Comparison of ENCODE assay signal across 9 cellular contexts in the genomic region with DNA sequence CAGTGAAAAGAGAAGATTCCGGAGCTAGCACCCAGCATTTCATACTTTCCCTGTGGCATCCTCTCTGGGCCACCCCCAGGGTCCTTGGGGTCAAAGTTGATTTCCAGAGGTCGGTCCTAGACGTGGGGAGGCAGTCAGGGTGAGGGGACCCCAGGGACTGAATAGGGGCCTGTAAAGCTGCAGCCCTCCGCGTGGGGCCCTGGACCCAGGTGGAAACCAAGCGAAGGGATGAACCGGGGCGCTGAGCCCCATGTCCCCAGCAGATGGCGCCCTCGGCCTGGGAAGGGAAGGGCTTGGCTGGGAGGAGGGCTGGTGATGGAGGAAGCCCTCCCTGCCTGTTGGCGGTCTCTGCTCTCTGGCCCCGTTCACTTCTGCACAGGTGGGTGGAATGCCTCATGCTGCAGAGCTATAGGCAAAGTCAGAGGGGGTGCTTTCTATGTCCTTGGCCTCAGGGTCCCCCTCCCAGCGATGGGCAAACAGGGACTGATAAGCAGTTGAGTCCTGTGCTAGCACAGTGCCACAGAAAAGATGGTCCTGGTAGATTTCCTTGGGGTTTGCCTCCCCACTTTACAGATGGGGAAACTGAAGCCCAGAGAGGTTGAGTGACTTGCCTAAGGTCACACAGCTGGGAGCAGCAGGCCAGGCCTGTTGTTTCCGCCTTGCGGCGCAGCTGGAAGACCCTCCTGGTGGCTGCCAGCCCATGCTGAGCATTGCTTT.
DNase-seq lines count a peak whose midpoint lies in the region; ATAC-seq and TF ChIP-seq lines count a peak whose summit lies in the region.
"Had no signal": no experiment of that assay in that cellular context is flagged by ENCODE, and none has a peak within 500 bp of the region (broad histone marks: within the 10 kb centered on the region; RNA-seq: fewer than 3 reads in every experiment).

No MANE protein-coding gene starts in this region.

- peaks cover 5% of the 10 kb centered on the region for H3K27me3 Mint-ChIP-seq in brain

- ATAC-seq in GM18867 (IDR thresholded peaks at IDR 0.05; ENCODE audit: unreplicated experiment) = no peak
- no peak for ATAC-seq in GM21423 (IDR thresholded peaks at IDR 0.05; ENCODE audit: unreplicated experiment)

- TF ChIP-seq CTCF in GM10266 (IDR thresholded peaks at IDR 0.05; ENCODE audit: control insufficient read depth, insufficient read depth, low read depth, missing control alignments) (peak; percentile 89), VCaP (conservative IDR thresholded peaks at IDR 0.05) (peak; percentile 75), brain (conservative IDR thresholded peaks at IDR 0.05) (peak; percentile 89 to 98)

- H3K4me3 Mint-ChIP-seq in brain = no peak overlapping the region

- H3K4me1 Mint-ChIP-seq in brain = peaks cover 61% of the 10 kb centered on the region

- no peak overlapping the region for H3K27ac ChIP-seq in VCaP
- H3K27ac ChIP-seq: epithelial cell of prostate had no signal

- peak; percentile 90 for DNase-seq in GM10266 (ENCODE audit: extremely low spot score)
- DNase-seq in NCI-H1092 (lab: John Stamatoyannopoulos, UW) = peak; percentile 62
- DNase-seq in iPS-NIHi7 (ENCODE audit: extremely low spot score) = peak; percentile 96
- peak; percentile 78 for DNase-seq in stimulated activated CD4-positive, alpha-beta T cell treated with anti-CD3 and anti-CD28 coated beads, Interleukin-15, amount 100 ng/mL, for 24 hours

- peak overlapping the region in 2 of 5 experiments; percentile 41 to 45 for H3K27ac Mint-ChIP-seq in brain

- no peaks in the 10 kb centered on the region for H3K36me3 Mint-ChIP-seq in brain

- peaks cover 0 to 4% (median 0%) of the 10 kb centered on the region in 5 experiments for H3K9me3 Mint-ChIP-seq in brain
